ENCODE assay signal across 1 cellular context in the genomic region with DNA sequence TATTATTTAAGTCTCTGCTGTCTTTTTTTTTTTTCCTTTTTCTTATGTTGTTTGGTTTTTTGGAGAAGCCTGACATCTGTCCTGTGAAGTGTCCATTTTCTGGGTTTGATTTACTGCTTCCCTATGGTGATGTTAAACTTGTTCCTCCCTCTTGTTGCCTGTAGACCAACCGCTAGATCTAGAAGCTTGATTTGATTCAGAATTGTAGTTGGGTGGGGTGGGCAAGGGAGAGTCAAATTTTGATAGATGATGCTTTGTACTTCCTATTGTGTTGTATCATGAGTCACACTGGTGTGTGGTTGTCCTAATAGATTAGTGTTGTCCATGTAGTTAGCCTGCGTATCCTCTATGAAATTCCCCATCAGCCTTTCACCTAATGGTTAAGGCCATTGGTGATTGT.
TF ChIP-seq lines count a peak whose summit lies in the region.

No MANE protein-coding gene starts in this region.

TF ChIP-seq in HepG2, 621 proteins besides CTCF, POLR2A, EP300 and RAD21:
- TF ChIP-seq, protein P1, sequence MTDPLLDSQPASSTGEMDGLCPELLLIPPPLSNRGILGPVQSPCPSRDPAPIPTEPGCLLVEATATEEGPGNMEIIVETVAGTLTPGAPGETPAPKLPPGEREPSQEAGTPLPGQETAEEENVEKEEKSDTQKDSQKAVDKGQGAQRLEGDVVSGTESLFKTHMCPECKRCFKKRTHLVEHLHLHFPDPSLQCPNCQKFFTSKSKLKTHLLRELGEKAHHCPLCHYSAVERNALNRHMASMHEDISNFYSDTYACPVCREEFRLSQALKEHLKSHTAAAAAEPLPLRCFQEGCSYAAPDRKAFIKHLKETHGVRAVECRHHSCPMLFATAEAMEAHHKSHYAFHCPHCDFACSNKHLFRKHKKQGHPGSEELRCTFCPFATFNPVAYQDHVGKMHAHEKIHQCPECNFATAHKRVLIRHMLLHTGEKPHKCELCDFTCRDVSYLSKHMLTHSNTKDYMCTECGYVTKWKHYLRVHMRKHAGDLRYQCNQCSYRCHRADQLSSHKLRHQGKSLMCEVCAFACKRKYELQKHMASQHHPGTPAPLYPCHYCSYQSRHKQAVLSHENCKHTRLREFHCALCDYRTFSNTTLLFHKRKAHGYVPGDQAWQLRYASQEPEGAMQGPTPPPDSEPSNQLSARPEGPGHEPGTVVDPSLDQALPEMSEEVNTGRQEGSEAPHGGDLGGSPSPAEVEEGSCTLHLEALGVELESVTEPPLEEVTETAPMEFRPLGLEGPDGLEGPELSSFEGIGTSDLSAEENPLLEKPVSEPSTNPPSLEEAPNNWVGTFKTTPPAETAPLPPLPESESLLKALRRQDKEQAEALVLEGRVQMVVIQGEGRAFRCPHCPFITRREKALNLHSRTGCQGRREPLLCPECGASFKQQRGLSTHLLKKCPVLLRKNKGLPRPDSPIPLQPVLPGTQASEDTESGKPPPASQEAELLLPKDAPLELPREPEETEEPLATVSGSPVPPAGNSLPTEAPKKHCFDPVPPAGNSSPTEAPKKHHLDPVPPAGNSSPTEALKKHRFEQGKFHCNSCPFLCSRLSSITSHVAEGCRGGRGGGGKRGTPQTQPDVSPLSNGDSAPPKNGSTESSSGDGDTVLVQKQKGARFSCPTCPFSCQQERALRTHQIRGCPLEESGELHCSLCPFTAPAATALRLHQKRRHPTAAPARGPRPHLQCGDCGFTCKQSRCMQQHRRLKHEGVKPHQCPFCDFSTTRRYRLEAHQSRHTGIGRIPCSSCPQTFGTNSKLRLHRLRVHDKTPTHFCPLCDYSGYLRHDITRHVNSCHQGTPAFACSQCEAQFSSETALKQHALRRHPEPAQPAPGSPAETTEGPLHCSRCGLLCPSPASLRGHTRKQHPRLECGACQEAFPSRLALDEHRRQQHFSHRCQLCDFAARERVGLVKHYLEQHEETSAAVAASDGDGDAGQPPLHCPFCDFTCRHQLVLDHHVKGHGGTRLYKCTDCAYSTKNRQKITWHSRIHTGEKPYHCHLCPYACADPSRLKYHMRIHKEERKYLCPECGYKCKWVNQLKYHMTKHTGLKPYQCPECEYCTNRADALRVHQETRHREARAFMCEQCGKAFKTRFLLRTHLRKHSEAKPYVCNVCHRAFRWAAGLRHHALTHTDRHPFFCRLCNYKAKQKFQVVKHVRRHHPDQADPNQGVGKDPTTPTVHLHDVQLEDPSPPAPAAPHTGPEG (CRISPR knock-in tag; IDR thresholded peaks at IDR 0.05) = no peak
- TF ChIP-seq TMF1 (CRISPR knock-in tag; IDR thresholded peaks at IDR 0.05; ENCODE audit: low read depth) = no peak
- no peak for TF ChIP-seq GZF1 (CRISPR knock-in tag; IDR thresholded peaks at IDR 0.05)
- no peak for TF ChIP-seq SP5 (CRISPR knock-in tag; IDR thresholded peaks at IDR 0.05; ENCODE audit: borderline replicate concordance, low read depth)
- TF ChIP-seq, protein P2, sequence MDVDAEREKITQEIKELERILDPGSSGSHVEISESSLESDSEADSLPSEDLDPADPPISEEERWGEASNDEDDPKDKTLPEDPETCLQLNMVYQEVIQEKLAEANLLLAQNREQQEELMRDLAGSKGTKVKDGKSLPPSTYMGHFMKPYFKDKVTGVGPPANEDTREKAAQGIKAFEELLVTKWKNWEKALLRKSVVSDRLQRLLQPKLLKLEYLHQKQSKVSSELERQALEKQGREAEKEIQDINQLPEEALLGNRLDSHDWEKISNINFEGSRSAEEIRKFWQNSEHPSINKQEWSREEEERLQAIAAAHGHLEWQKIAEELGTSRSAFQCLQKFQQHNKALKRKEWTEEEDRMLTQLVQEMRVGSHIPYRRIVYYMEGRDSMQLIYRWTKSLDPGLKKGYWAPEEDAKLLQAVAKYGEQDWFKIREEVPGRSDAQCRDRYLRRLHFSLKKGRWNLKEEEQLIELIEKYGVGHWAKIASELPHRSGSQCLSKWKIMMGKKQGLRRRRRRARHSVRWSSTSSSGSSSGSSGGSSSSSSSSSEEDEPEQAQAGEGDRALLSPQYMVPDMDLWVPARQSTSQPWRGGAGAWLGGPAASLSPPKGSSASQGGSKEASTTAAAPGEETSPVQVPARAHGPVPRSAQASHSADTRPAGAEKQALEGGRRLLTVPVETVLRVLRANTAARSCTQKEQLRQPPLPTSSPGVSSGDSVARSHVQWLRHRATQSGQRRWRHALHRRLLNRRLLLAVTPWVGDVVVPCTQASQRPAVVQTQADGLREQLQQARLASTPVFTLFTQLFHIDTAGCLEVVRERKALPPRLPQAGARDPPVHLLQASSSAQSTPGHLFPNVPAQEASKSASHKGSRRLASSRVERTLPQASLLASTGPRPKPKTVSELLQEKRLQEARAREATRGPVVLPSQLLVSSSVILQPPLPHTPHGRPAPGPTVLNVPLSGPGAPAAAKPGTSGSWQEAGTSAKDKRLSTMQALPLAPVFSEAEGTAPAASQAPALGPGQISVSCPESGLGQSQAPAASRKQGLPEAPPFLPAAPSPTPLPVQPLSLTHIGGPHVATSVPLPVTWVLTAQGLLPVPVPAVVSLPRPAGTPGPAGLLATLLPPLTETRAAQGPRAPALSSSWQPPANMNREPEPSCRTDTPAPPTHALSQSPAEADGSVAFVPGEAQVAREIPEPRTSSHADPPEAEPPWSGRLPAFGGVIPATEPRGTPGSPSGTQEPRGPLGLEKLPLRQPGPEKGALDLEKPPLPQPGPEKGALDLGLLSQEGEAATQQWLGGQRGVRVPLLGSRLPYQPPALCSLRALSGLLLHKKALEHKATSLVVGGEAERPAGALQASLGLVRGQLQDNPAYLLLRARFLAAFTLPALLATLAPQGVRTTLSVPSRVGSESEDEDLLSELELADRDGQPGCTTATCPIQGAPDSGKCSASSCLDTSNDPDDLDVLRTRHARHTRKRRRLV (CRISPR knock-in tag; IDR thresholded peaks at IDR 0.05) = no peak
- TF ChIP-seq, protein P3, sequence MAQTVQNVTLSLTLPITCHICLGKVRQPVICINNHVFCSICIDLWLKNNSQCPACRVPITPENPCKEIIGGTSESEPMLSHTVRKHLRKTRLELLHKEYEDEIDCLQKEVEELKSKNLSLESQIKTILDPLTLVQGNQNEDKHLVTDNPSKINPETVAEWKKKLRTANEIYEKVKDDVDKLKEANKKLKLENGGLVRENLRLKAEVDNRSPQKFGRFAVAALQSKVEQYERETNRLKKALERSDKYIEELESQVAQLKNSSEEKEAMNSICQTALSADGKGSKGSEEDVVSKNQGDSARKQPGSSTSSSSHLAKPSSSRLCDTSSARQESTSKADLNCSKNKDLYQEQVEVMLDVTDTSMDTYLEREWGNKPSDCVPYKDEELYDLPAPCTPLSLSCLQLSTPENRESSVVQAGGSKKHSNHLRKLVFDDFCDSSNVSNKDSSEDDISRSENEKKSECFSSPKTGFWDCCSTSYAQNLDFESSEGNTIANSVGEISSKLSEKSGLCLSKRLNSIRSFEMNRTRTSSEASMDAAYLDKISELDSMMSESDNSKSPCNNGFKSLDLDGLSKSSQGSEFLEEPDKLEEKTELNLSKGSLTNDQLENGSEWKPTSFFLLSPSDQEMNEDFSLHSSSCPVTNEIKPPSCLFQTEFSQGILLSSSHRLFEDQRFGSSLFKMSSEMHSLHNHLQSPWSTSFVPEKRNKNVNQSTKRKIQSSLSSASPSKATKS (CRISPR knock-in tag; IDR thresholded peaks at IDR 0.05) = no peak
- TF ChIP-seq MEF2D (CRISPR knock-in tag; IDR thresholded peaks at IDR 0.05) = no peak
- TF ChIP-seq, protein P4, sequence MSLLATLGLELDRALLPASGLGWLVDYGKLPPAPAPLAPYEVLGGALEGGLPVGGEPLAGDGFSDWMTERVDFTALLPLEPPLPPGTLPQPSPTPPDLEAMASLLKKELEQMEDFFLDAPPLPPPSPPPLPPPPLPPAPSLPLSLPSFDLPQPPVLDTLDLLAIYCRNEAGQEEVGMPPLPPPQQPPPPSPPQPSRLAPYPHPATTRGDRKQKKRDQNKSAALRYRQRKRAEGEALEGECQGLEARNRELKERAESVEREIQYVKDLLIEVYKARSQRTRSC (CRISPR knock-in tag; IDR thresholded peaks at IDR 0.05; ENCODE audit: low read depth) = no peak
TF ChIP-seq in HepG2: peak in this region for 0.
